Comparison of ENCODE assay signal across 9 cellular contexts in the genomic region with DNA sequence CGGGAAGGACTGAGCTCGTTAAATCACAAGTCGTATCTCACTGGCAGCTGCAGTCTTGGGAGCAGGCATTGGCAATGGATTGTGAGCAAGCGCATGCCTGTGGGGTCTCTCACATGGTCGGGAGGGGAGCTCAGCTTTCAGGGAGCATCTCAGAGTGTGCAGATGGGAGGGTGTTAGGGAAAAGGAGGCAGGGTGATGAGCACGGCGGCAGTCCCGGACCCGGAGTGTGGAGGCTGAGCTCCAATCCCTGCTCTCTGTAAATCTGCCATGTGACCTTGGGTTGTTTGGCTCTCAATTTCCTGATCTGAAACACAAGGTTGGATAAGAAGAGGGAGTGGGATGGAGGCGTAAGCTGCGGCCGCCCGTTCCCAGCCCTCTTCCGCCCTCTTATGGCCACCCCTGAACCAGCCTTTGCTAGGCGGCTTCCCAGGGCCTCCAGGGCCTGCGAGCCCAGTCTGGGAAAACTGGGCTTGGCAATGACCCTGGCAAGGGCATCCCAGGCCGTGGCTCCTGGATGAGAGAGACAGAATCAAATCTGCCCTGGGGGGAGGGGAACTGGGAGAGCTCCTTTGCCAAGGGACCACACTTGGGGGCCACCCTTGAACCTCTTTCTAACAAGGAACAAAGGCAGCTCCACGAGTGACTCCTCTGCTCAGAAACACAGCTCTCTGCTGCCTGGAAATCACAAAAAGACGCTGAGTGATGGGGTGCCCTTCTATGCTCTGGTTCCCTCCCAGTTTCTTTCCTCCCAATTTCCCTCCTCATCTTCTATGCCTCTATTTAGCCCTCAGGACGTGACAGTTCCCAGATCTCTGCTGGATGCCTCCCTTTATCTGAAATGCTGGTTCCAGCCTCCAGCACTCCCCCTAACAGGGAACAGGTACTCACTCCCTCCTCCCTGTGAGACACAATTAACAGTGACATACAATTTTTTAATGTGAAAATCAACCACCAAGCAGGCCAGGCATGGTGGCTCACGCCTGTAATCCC. TPM values are rescaled to one million over a fixed set of nuclear protein-coding genes. Genes with fewer than 3 reads are reported as not detected.
DNase-seq lines count a peak whose midpoint lies in the region; ATAC-seq, FAIRE-seq and TF ChIP-seq lines count a peak whose summit lies in the region.
"Had no signal": no experiment of that assay in that cellular context is flagged by ENCODE, and none has a peak within 500 bp of the region (broad histone marks: within the 10 kb centered on the region; RNA-seq: fewer than 3 reads in every experiment).

No MANE protein-coding gene starts in this region.

- H3K27me3 ChIP-seq in adipocyte (replicated peaks; ENCODE audit: control insufficient read depth, insufficient read depth, low read length): no peaks in the 10 kb centered on the region

- intact Hi-C loops in Right ventricle myocardium superior (cut with DNase I): loop anchor here (5.0 kb wide), 2 partner anchors 42 to 137 kb away; a partner anchor contains a TSS

- H3K4me3 ChIP-seq in GM12865 (ENCODE audit: low read depth, low read length): no peak overlapping the region
- peak overlapping the region; percentile 46 for H3K4me3 ChIP-seq in adipocyte (ENCODE audit: low read length)

- ATAC-seq in Right ventricle myocardium superior (ENCODE audit: poor library complexity) (peak; percentile 98), GM21367 (IDR thresholded peaks at IDR 0.05; ENCODE audit: unreplicated experiment) (no peak)
- ATAC-seq: naive thymus-derived CD8-positive, alpha-beta T cell had no signal

- no peaks in the 10 kb centered on the region for H3K36me3 ChIP-seq in adipocyte (ENCODE audit: control insufficient read depth, insufficient read depth, low read length, severe bottlenecking)

- no peak overlapping the region for H3K27ac Mint-ChIP-seq in osteocyte (ENCODE audit: unreplicated experiment)

- peaks cover 5% of the 10 kb centered on the region for H3K27me3 Mint-ChIP-seq in osteocyte (ENCODE audit: unreplicated experiment)

- DNase-seq in GM12865 (ENCODE audit: low read depth) (peak; percentile 27), NCI-H2196 (lab: John Stamatoyannopoulos, UW; ENCODE audit: unreplicated experiment) (peak; percentile 60), adipocyte (ENCODE audit: low read depth) (peak; percentile 90), Right ventricle myocardium superior (peak; percentile 82), osteocyte (ENCODE audit: extremely low spot score, unreplicated experiment) (peak; percentile 90), activated gamma-delta T cell (lab: John Stamatoyannopoulos, UW) (no peak)

- H3K9me3 ChIP-seq in adipocyte (ENCODE audit: control insufficient read depth, low read length): no peaks in the 10 kb centered on the region

- no peaks in the 10 kb centered on the region for H3K36me3 Mint-ChIP-seq in osteocyte (ENCODE audit: unreplicated experiment)

- H3K4me1 ChIP-seq in adipocyte (ENCODE audit: control insufficient read depth, insufficient read depth, low read length): peaks cover 13% of the 10 kb centered on the region

- H3K4me1 Mint-ChIP-seq in osteocyte (ENCODE audit: unreplicated experiment): peaks cover 21% of the 10 kb centered on the region

- TF ChIP-seq CTCF in GM12865 (IDR thresholded peaks at IDR 0.05; ENCODE audit: insufficient read depth, low read depth, low read length, missing control alignments) (peak; percentile 64), osteocyte (IDR thresholded peaks at IDR 0.05) (peak; percentile 91)

- FAIRE-seq in A204.1 (lab: Jason Lieb, UNC): peak; percentile 35

- H3K4me3 Mint-ChIP-seq in osteocyte (ENCODE audit: unreplicated experiment): peak overlapping the region; percentile 53
- H3K4me3 Mint-ChIP-seq: naive thymus-derived CD8-positive, alpha-beta T cell had no signal

- no peaks in the 10 kb centered on the region for H3K9me3 Mint-ChIP-seq in osteocyte (ENCODE audit: unreplicated experiment)

- H3K9ac ChIP-seq in adipocyte (ENCODE audit: low read length): peak overlapping the region; percentile 13

RNA-seq across cellular contexts. Expression of a gene that starts 41.7 kb away (rescaled TPM):
- 0.51 TPM for total RNA-seq in Right ventricle myocardium superior
- total RNA-seq in osteocyte: 2.1 and 2.9 TPM in 2 replicates
- total RNA-seq: naive thymus-derived CD8-positive, alpha-beta T cell had no signal
